Comparison of ENCODE assay signal across 17 cellular contexts in genomic region chr18:62555135-62555534, GRCh38. TPM values are rescaled to one million over a fixed set of nuclear protein-coding genes. Genes with fewer than 3 reads are reported as not detected.
DNase-seq lines count a peak whose midpoint lies in the region; ATAC-seq and TF ChIP-seq lines count a peak whose summit lies in the region.
"Had no signal": no experiment of that assay in that cellular context is flagged by ENCODE, and none has a peak within 500 bp of the region (broad histone marks: within the 10 kb centered on the region; RNA-seq: fewer than 3 reads in every experiment).

No MANE protein-coding gene starts in this region.

- H3K27ac Mint-ChIP-seq in activated naive CD8-positive, alpha-beta T cell: peak overlapping the region; percentile 13
- H3K27ac Mint-ChIP-seq in activated naive CD8-positive, alpha-beta T cell treated with anti-CD3 and anti-CD28 coated beads for 36 hours: no peak overlapping the region
- H3K27ac Mint-ChIP-seq: dendritic cell treated with granulocyte-macrophage colony-stimulating factor and Interleukin-4, amounts not matched to agents 40 ng/mL and 50 ng/mL, for 4 days; IgD-negative memory B cell had no signal

- no peak overlapping the region for H3K4me3 ChIP-seq in epithelial cell of esophagus (ENCODE audit: low read length)
- H3K4me3 ChIP-seq: HAP-1, left ventricle myocardium inferior, uterus had no signal

- no peak for DNase-seq in activated naive CD8-positive, alpha-beta T cell treated with anti-CD3 and anti-CD28 coated beads for 36 hours
- DNase-seq in RKO (ENCODE audit: low spot score): peak; percentile 74
- DNase-seq in epithelial cell of esophagus (ENCODE audit: low read depth): peak; percentile 85
- DNase-seq in hippocampal formation (lab: John Stamatoyannopoulos, UW): no peak
- DNase-seq: activated CD4-positive, alpha-beta T cell treated with anti-CD3 and anti-CD28 coated beads, Interleukin-2, amount 50 U/mL, for 4 hours; activated naive CD4-positive, alpha-beta T cell treated with Interleukin-2 at 50 U/mL for 16 hours; DND-41; left ventricle myocardium inferior; T-helper 1 cell; uterus had no signal

- no peak overlapping the region for H3K4me3 Mint-ChIP-seq in activated naive CD8-positive, alpha-beta T cell
- no peak overlapping the region for H3K4me3 Mint-ChIP-seq in activated naive CD8-positive, alpha-beta T cell treated with anti-CD3 and anti-CD28 coated beads for 36 hours
- H3K4me3 Mint-ChIP-seq: dendritic cell treated with granulocyte-macrophage colony-stimulating factor and Interleukin-4, amounts not matched to agents 40 ng/mL and 50 ng/mL, for 4 days; IgD-negative memory B cell had no signal

- ATAC-seq in HG03175 (IDR thresholded peaks at IDR 0.05; ENCODE audit: unreplicated experiment): no peak
- no peak for ATAC-seq in HG02642 (IDR thresholded peaks at IDR 0.05; ENCODE audit: poor library complexity, unreplicated experiment)
- ATAC-seq in HG03095 (IDR thresholded peaks at IDR 0.05; ENCODE audit: unreplicated experiment): no peak

- peaks cover 21% of the 10 kb centered on the region for H3K36me3 Mint-ChIP-seq in activated naive CD8-positive, alpha-beta T cell
- peaks cover 53% of the 10 kb centered on the region for H3K36me3 Mint-ChIP-seq in activated naive CD8-positive, alpha-beta T cell treated with anti-CD3 and anti-CD28 coated beads for 36 hours

- no peaks in the 10 kb centered on the region for H3K27me3 Mint-ChIP-seq in activated naive CD8-positive, alpha-beta T cell
- H3K27me3 Mint-ChIP-seq in activated naive CD8-positive, alpha-beta T cell treated with anti-CD3 and anti-CD28 coated beads for 36 hours: no peaks in the 10 kb centered on the region
- H3K27me3 Mint-ChIP-seq: dendritic cell treated with granulocyte-macrophage colony-stimulating factor and Interleukin-4, amounts not matched to agents 40 ng/mL and 50 ng/mL, for 4 days; IgD-negative memory B cell had no signal

- TF ChIP-seq CTCF in epithelial cell of esophagus (IDR thresholded peaks at IDR 0.05; ENCODE audit: insufficient read depth, low read depth, low read length, missing control alignments): no peak

- H3K9me3 Mint-ChIP-seq in activated naive CD8-positive, alpha-beta T cell (ENCODE audit: low read depth): no peaks in the 10 kb centered on the region
- H3K9me3 Mint-ChIP-seq in activated naive CD8-positive, alpha-beta T cell treated with anti-CD3 and anti-CD28 coated beads for 36 hours: no peaks in the 10 kb centered on the region
- H3K9me3 Mint-ChIP-seq: dendritic cell treated with granulocyte-macrophage colony-stimulating factor and Interleukin-4, amounts not matched to agents 40 ng/mL and 50 ng/mL, for 4 days; IgD-negative memory B cell had no signal

- H3K4me1 Mint-ChIP-seq in activated naive CD8-positive, alpha-beta T cell (ENCODE audit: low read depth): peaks cover 22% of the 10 kb centered on the region
- peaks cover 16% of the 10 kb centered on the region for H3K4me1 Mint-ChIP-seq in activated naive CD8-positive, alpha-beta T cell treated with anti-CD3 and anti-CD28 coated beads for 36 hours

RNA-seq across cellular contexts. Expression of gene ZCCHC2, which starts 32.3 kb away (rescaled TPM):
- 10 to 100 TPM; 25.1 to 28.9 TPM for total RNA-seq in activated naive CD8-positive, alpha-beta T cell treated with anti-CD3 and anti-CD28 coated beads for 36 hours

Comparison
In these comparisons a context has a peak if more than half of its experiments do, and no peak if none do; other contexts are left out.
1. DNase-seq: peak in RKO (single experiment) and epithelial cell of esophagus (single experiment); none in activated naive CD8-positive, alpha-beta T cell treated with anti-CD3 and anti-CD28 coated beads for 36 hours (single experiment) and hippocampal formation (0 of 2).